ENCODE assay signal across 14 cellular contexts in genomic region chr4:40201898-40202297, GRCh38. TPM values are rescaled to one million over a fixed set of nuclear protein-coding genes. Genes with fewer than 3 reads are reported as not detected.
DNase-seq lines count a peak whose midpoint lies in the region; ATAC-seq, FAIRE-seq and TF ChIP-seq lines count a peak whose summit lies in the region.
"Had no signal": no experiment of that assay in that cellular context is flagged by ENCODE, and none has a peak within 500 bp of the region (broad histone marks: within the 10 kb centered on the region; RNA-seq: fewer than 3 reads in every experiment).

No MANE protein-coding gene starts in this region.

- peaks cover 48% of the 10 kb centered on the region for H3K4me1 Mint-ChIP-seq in T-helper 2 cell treated with Interferon-gamma antibody and Interleukin-4, amounts not matched to agents 5 μg/mL and 100 μg/mL, for 36 hours (ENCODE audit: low read depth)
- peaks cover 34% of the 10 kb centered on the region for H3K4me1 Mint-ChIP-seq in activated T-helper 17 cell treated with anti-CD3 and anti-CD28 coated beads, Interleukin-2, amount 50 U/mL, for 72 hours

- peaks cover 81% of the 10 kb centered on the region for H3K36me3 Mint-ChIP-seq in T-helper 2 cell treated with Interferon-gamma antibody and Interleukin-4, amounts not matched to agents 5 μg/mL and 100 μg/mL, for 36 hours (ENCODE audit: low read depth)
- H3K36me3 Mint-ChIP-seq in activated T-helper 17 cell treated with anti-CD3 and anti-CD28 coated beads, Interleukin-2, amount 50 U/mL, for 72 hours (ENCODE audit: low read depth), result peaks cover 98% of the 10 kb centered on the region

- no peak for ATAC-seq in activated T-helper 17 cell treated with anti-CD3 and anti-CD28 coated beads, Interleukin-2, amount 50 U/mL, for 72 hours (replicated peaks)
- ATAC-seq in HG02885 (IDR thresholded peaks at IDR 0.05; ENCODE audit: poor library complexity, unreplicated experiment), result no peak

- H3K9me3 ChIP-seq in KOPT-K1 (ENCODE audit: insufficient read depth, low read length, poor library complexity, severe bottlenecking), result no peaks in the 10 kb centered on the region
- no peaks in the 10 kb centered on the region for H3K9me3 ChIP-seq in small intestine (ENCODE audit: control insufficient read depth, low read depth)
- no peaks in the 10 kb centered on the region for H3K9me3 ChIP-seq in left ventricle myocardium inferior (replicated peaks)
- H3K9me3 ChIP-seq: testis had no signal

- H3K9me3 Mint-ChIP-seq in T-helper 2 cell treated with Interferon-gamma antibody and Interleukin-4, amounts not matched to agents 5 μg/mL and 100 μg/mL, for 36 hours, result no peaks in the 10 kb centered on the region
- no peaks in the 10 kb centered on the region for H3K9me3 Mint-ChIP-seq in activated T-helper 17 cell treated with anti-CD3 and anti-CD28 coated beads, Interleukin-2, amount 50 U/mL, for 72 hours

- H3K36me3 ChIP-seq in KOPT-K1 (ENCODE audit: insufficient read depth, low read length) (peaks cover 47% of the 10 kb centered on the region), small intestine (ENCODE audit: control insufficient read depth in 2 of 2, insufficient read depth in 2 of 2, low read length in 2 of 2) (no peaks in the 10 kb centered on the region), left ventricle myocardium inferior (no peaks in the 10 kb centered on the region), brain microvascular endothelial cell (replicated peaks) (no peaks in the 10 kb centered on the region)

- peaks cover 0 to 4% of the 10 kb centered on the region in 2 donors for H3K4me1 ChIP-seq in small intestine (ENCODE audit: control insufficient read depth in 2 of 2, insufficient read depth in 1 of 2, low read depth in 1 of 2, low read length in 1 of 2)
- H3K4me1 ChIP-seq in left ventricle myocardium inferior, result no peaks in the 10 kb centered on the region
- H3K4me1 ChIP-seq: parathyroid adenoma, testis had no signal

- H3K27me3 ChIP-seq in small intestine (ENCODE audit: control insufficient read depth in 2 of 2, insufficient read depth in 2 of 2, low read length in 2 of 2), result no peaks in the 10 kb centered on the region
- peaks cover 49% of the 10 kb centered on the region for H3K27me3 ChIP-seq in left ventricle myocardium inferior (ENCODE audit: low read depth)
- no peaks in the 10 kb centered on the region for H3K27me3 ChIP-seq in brain microvascular endothelial cell (replicated peaks)
- H3K27me3 ChIP-seq: testis had no signal

- in situ Hi-C loops in brain microvascular endothelial cell (cut with HindIII; ENCODE audit: low pct_ligation_motif_present, low sequenced_read_pairs), result no loop called here

- H3K27me3 Mint-ChIP-seq in T-helper 2 cell treated with Interferon-gamma antibody and Interleukin-4, amounts not matched to agents 5 μg/mL and 100 μg/mL, for 36 hours (ENCODE audit: low read depth), result no peaks in the 10 kb centered on the region
- H3K27me3 Mint-ChIP-seq in activated T-helper 17 cell treated with anti-CD3 and anti-CD28 coated beads, Interleukin-2, amount 50 U/mL, for 72 hours, result no peaks in the 10 kb centered on the region

- H3K4me3 ChIP-seq in small intestine (ENCODE audit: low read depth in 1 of 2, low read length in 2 of 2) (no peak overlapping the region), left ventricle myocardium inferior (no peak overlapping the region), brain microvascular endothelial cell (ENCODE audit: low read depth, low read length) (no peak overlapping the region)
- H3K4me3 ChIP-seq: lung, testis had no signal

- TF ChIP-seq CTCF in left ventricle myocardium inferior (IDR thresholded peaks at IDR 0.05; ENCODE audit: borderline replicate concordance), result no peak
- no peak for TF ChIP-seq CTCF in brain microvascular endothelial cell (IDR thresholded peaks at IDR 0.05; ENCODE audit: low read depth, low read length, missing control alignments)

- no peak for DNase-seq in T-helper 2 cell treated with Interferon-gamma antibody and Interleukin-4, amounts not matched to agents 5 μg/mL and 100 μg/mL, for 36 hours (ENCODE audit: low spot score)
- DNase-seq in T-helper 2 cell (no peak), small intestine (no peak), left ventricle myocardium inferior (no peak), brain microvascular endothelial cell (no peak)
- DNase-seq: 8988T, dermis blood vessel endothelial cell, NCI-H2029 treated with DMSO at 0.1 percent for 48 hours, testis had no signal

- H3K4me3 Mint-ChIP-seq in T-helper 2 cell treated with Interferon-gamma antibody and Interleukin-4, amounts not matched to agents 5 μg/mL and 100 μg/mL, for 36 hours, result peak overlapping the region; percentile 95
- H3K4me3 Mint-ChIP-seq in activated T-helper 17 cell treated with anti-CD3 and anti-CD28 coated beads, Interleukin-2, amount 50 U/mL, for 72 hours, result peak overlapping the region; percentile 99

- H3K27ac Mint-ChIP-seq in T-helper 2 cell treated with Interferon-gamma antibody and Interleukin-4, amounts not matched to agents 5 μg/mL and 100 μg/mL, for 36 hours, result peak overlapping the region; percentile 97
- H3K27ac Mint-ChIP-seq in activated T-helper 17 cell treated with anti-CD3 and anti-CD28 coated beads, Interleukin-2, amount 50 U/mL, for 72 hours, result peak overlapping the region; percentile 100

- H3K27ac ChIP-seq in KOPT-K1 (ENCODE audit: low read depth, low read length, poor library complexity, severe bottlenecking), result peak overlapping the region; percentile 96
- peak overlapping the region; percentile 76 for H3K27ac ChIP-seq in small intestine (ENCODE audit: low read depth in 1 of 2, low read length in 1 of 2)
- H3K27ac ChIP-seq in left ventricle myocardium inferior (replicated peaks), result no peak overlapping the region
- H3K27ac ChIP-seq in brain microvascular endothelial cell, result no peak overlapping the region
- H3K27ac ChIP-seq: parathyroid adenoma, testis had no signal

- 78 to 93% (median 82%) methylated on average over 4 of the region's 4 CpGs for WGBS in small intestine, 3 donors

- no peak for FAIRE-seq in small intestine (lab: Jason Lieb, UNC)

- intact Hi-C loops in left ventricle myocardium inferior (cut with micrococcal nuclease), result no loop called here

RNA-seq across cellular contexts. Expression of gene RHOH, which starts 5.1 kb away (rescaled TPM):
- 100 to 1,000 TPM; 107 to 117 TPM for total RNA-seq in activated T-helper 17 cell treated with anti-CD3 and anti-CD28 coated beads, Interleukin-2, amount 50 U/mL, for 72 hours
- polyA plus RNA-seq in small intestine, result 10 to 100 TPM in 1 of 3 donors, 1 to 10 TPM in 2; 3.6 to 11.6 (median 3.8) TPM
- 0.41 TPM for total RNA-seq in left ventricle myocardium inferior

Comparison
In these comparisons a context has a peak if more than half of its experiments do, and no peak if none do; other contexts are left out.
1. H3K27ac ChIP-seq: peak in KOPT-K1 (single experiment) and small intestine (2 of 2); none in left ventricle myocardium inferior (single experiment) and brain microvascular endothelial cell (single experiment).
2. RNA of gene RHOH, which starts 5.1 kb away (total RNA-seq): 107 to 117 TPM in activated T-helper 17 cell treated with anti-CD3 and anti-CD28 coated beads, Interleukin-2, amount 50 U/mL, for 72 hours; 0.41 TPM in left ventricle myocardium inferior (single experiment); every median in the first group is over 10 times any median in the second.